12 cellular contexts compared by ENCODE assay signal in the genomic region with DNA sequence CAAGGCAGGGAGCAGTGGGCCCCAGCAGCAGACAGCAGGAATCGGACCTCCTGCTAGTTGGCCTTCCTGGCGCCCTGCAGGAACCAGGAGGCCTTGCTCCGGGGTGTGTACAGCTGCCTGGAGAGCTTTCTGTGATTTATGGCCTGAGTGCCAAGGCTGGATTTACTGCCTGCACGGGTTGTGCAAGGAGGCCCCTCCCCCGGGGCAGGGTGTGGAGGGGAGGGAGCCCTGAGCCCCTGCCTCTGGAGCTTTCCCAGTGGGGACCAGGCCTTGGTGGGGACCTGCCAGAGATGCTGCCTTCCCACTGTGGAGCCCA. TPM values are rescaled to one million over a fixed set of nuclear protein-coding genes. Genes with fewer than 3 reads are reported as not detected.
DNase-seq lines count a peak whose midpoint lies in the region; ATAC-seq, FAIRE-seq and TF ChIP-seq lines count a peak whose summit lies in the region.
"Had no signal": no experiment of that assay in that cellular context is flagged by ENCODE, and none has a peak within 500 bp of the region (broad histone marks: within the 10 kb centered on the region; RNA-seq: fewer than 3 reads in every experiment).

No MANE protein-coding gene starts in this region.

- H3K27ac ChIP-seq in pancreas, result peak overlapping the region; percentile 33 to 53 (median 42)

- DNase-seq in DMS153 (lab: John Stamatoyannopoulos, UW), result peak; percentile 73
- peak; percentile 99 for DNase-seq in NCI-H146 (lab: John Stamatoyannopoulos, UW)
- peak; percentile 89 for DNase-seq in amniotic epithelial cell (ENCODE audit: low read depth)
- DNase-seq in pancreas, result peak in 4 of 6 donors; percentile 42 to 64 (median 54)
- DNase-seq in RKO (ENCODE audit: low spot score), result no peak
- no peak for DNase-seq in activated effector memory CD4-positive, alpha-beta T cell treated with anti-CD3 and anti-CD28 coated beads, Interleukin-2, amount 50 U/mL, for 16 hours
- DNase-seq: activated CD4-positive, CD25-positive, alpha-beta regulatory T cell treated with anti-CD3 and anti-CD28 coated beads, Interleukin-2, amount 50 U/mL, for 72 hours; activated naive CD8-positive, alpha-beta T cell treated with anti-CD3 and anti-CD28 coated beads, Interleukin-2, amount 50 U/mL, for 24 hours; naive B cell had no signal

- no peaks in the 10 kb centered on the region for H3K27me3 ChIP-seq in pancreas

- 37 to 38% methylated on average over 5 of the region's 5 CpGs for WGBS in pancreas, 2 donors

- intact Hi-C loops in pancreas (cut with DNase I), result no loop called here

- no peaks in the 10 kb centered on the region for H3K36me3 ChIP-seq in pancreas

- no peak for FAIRE-seq in pancreas (lab: Jason Lieb, UNC)
- FAIRE-seq: G401.6 had no signal

- peak; percentile 78 to 85 (median 84) for ATAC-seq in pancreas
- ATAC-seq in HG03521 (IDR thresholded peaks at IDR 0.05; ENCODE audit: unreplicated experiment), result no peak
- ATAC-seq in GM18873 (IDR thresholded peaks at IDR 0.05; ENCODE audit: low FRiP score, unreplicated experiment), result no peak
- ATAC-seq: activated naive CD8-positive, alpha-beta T cell treated with anti-CD3 and anti-CD28 coated beads, Interleukin-2, amount 50 U/mL, for 24 hours had no signal

- H3K9me3 ChIP-seq in pancreas, result no peaks in the 10 kb centered on the region

- no peaks in the 10 kb centered on the region for H3K4me1 ChIP-seq in pancreas

- TF ChIP-seq CTCF in pancreas (IDR thresholded peaks at IDR 0.05), result no peak

- no peak overlapping the region for H3K4me3 ChIP-seq in pancreas

RNA-seq across cellular contexts. Expression of gene RALB, which starts 7.2 kb away (rescaled TPM):
- total RNA-seq in pancreas, result 10 to 100 TPM; 12.0 to 24.2 (median 15.4) TPM
- 10 to 100 TPM in 1 of 2 donors, 1 to 10 TPM in 1; 9.8 to 18.5 TPM for polyA plus RNA-seq in pancreas

RNA-seq across cellular contexts. Expression of gene TMEM185B, which starts 22.3 kb away (rescaled TPM):
- 10 to 100 TPM in 3 of 6 donors, 1 to 10 TPM in 3; 6.6 to 13.5 (median 11.0) TPM for total RNA-seq in pancreas
- polyA plus RNA-seq in pancreas, result 1 to 10 TPM; 2.8 to 5.7 TPM

Comparison
In these comparisons a context has a peak if more than half of its experiments do, and no peak if none do; other contexts are left out.
1. DNase-seq: peak in DMS153 (single experiment), NCI-H146 (single experiment), amniotic epithelial cell (single experiment) and pancreas (4 of 6); none in RKO (single experiment) and activated effector memory CD4-positive, alpha-beta T cell treated with anti-CD3 and anti-CD28 coated beads, Interleukin-2, amount 50 U/mL, for 16 hours (single experiment).
2. ATAC-seq: peak in pancreas (4 of 4); none in HG03521 (single experiment) and GM18873 (single experiment).